Comparison of ENCODE assay signal across 8 cellular contexts in the genomic region with DNA sequence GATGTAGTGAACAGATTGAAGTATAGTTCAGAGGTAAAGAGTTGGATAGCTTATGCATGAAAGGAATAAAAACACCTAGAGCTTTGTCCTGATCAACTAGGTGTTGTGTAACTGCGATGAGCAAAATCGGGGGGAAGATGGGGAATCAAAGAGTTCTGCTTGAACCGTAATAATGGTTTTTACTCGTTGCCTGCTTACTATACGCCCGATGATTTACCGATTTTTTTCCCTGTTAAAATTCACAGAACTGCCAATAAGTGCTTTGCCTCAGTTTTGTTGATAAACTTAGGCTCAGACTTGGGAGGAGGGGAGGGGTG. TPM values are rescaled to one million over a fixed set of nuclear protein-coding genes. Genes with fewer than 3 reads are reported as not detected.
DNase-seq lines count a peak whose midpoint lies in the region; ATAC-seq and TF ChIP-seq lines count a peak whose summit lies in the region.

No MANE protein-coding gene starts in this region.

- intact Hi-C loops in activated CD4-positive, alpha-beta T cell treated with anti-CD3 and anti-CD28 coated beads for 36 hours (cut with DNase I, micrococcal nuclease), result loop anchor here (1.0 to 5.0 kb wide), 12 partner anchors 45 to 983 kb away; partner anchors contain the start of genes EIF4A2 (in 2 of the 2), ETV5 (in 2 of the 2), RFC4 (in 2 of the 2) and RPL39L (in 1 of the 2)
- intact Hi-C loops in posterior cingulate gyrus (cut with DNase I), result loop anchor here (5.0 kb wide), 2 partner anchors 48 to 218 kb away; no protein-coding TSS in a partner anchor

- no peak for ATAC-seq in activated CD4-positive, alpha-beta T cell treated with anti-CD3 and anti-CD28 coated beads for 36 hours
- no peak for ATAC-seq in activated naive CD8-positive, alpha-beta T cell treated with anti-CD3 and anti-CD28 coated beads, Interleukin-2, amount 10 ng/mL, durations not matched to agents 7 days and 5 days (ENCODE audit: low read depth)

- no peaks in the 10 kb centered on the region for H3K27me3 Mint-ChIP-seq in activated CD4-positive, alpha-beta T cell treated with anti-CD3 and anti-CD28 coated beads for 36 hours
- H3K27me3 Mint-ChIP-seq in activated naive CD8-positive, alpha-beta T cell treated with anti-CD3 and anti-CD28 coated beads, Interleukin-2, amount 10 ng/mL, durations not matched to agents 7 days and 5 days, result no peaks in the 10 kb centered on the region

- peak overlapping the region; percentile 61 for H3K4me3 ChIP-seq in kidney epithelial cell (ENCODE audit: low read depth, low read length)
- H3K4me3 ChIP-seq in suprapubic skin, result peak overlapping the region; percentile 95

- H3K36me3 Mint-ChIP-seq in activated CD4-positive, alpha-beta T cell treated with anti-CD3 and anti-CD28 coated beads for 36 hours (ENCODE audit: low read depth), result peaks cover 19% of the 10 kb centered on the region
- H3K36me3 Mint-ChIP-seq in activated naive CD8-positive, alpha-beta T cell treated with anti-CD3 and anti-CD28 coated beads, Interleukin-2, amount 10 ng/mL, durations not matched to agents 7 days and 5 days, result peaks cover 8% of the 10 kb centered on the region

- H3K4me1 ChIP-seq in suprapubic skin, result peaks cover 45% of the 10 kb centered on the region

- TF ChIP-seq CTCF in kidney epithelial cell (IDR thresholded peaks at IDR 0.05; ENCODE audit: insufficient read depth, low read length, poor library complexity, severe bottlenecking) (no peak), suprapubic skin (IDR thresholded peaks at IDR 0.05) (no peak)

- no peaks in the 10 kb centered on the region for H3K9me3 Mint-ChIP-seq in activated CD4-positive, alpha-beta T cell treated with anti-CD3 and anti-CD28 coated beads for 36 hours (ENCODE audit: low read depth)
- no peaks in the 10 kb centered on the region for H3K9me3 Mint-ChIP-seq in activated naive CD8-positive, alpha-beta T cell treated with anti-CD3 and anti-CD28 coated beads, Interleukin-2, amount 10 ng/mL, durations not matched to agents 7 days and 5 days

- H3K4me3 Mint-ChIP-seq in activated CD4-positive, alpha-beta T cell treated with anti-CD3 and anti-CD28 coated beads for 36 hours, result peak overlapping the region; percentile 93
- peak overlapping the region; percentile 96 for H3K4me3 Mint-ChIP-seq in activated naive CD8-positive, alpha-beta T cell treated with anti-CD3 and anti-CD28 coated beads, Interleukin-2, amount 10 ng/mL, durations not matched to agents 7 days and 5 days

- DNase-seq in activated CD4-positive, alpha-beta T cell treated with anti-CD3 and anti-CD28 coated beads for 36 hours, result no peak
- DNase-seq in activated CD4-positive, alpha-beta T cell treated with anti-CD3 and anti-CD28 coated beads for 1 hour, result no peak
- no peak for DNase-seq in activated naive CD8-positive, alpha-beta T cell treated with anti-CD3 and anti-CD28 coated beads, Interleukin-2, amount 10 ng/mL, durations not matched to agents 7 days and 5 days
- DNase-seq in kidney epithelial cell (ENCODE audit: low read depth), result no peak
- DNase-seq in suprapubic skin (ENCODE audit: low spot score in 2 of 2), result no peak
- no peak for DNase-seq in posterior cingulate gyrus
- DNase-seq in NCI-H2029 treated with DMSO at 0.1 percent for 48 hours (lab: John Stamatoyannopoulos, UW), result no peak
- no peak for DNase-seq in NCI-H146 (lab: John Stamatoyannopoulos, UW)

- no peaks in the 10 kb centered on the region for H3K9me3 ChIP-seq in suprapubic skin

- H3K4me1 Mint-ChIP-seq in activated CD4-positive, alpha-beta T cell treated with anti-CD3 and anti-CD28 coated beads for 36 hours, result peaks cover 51% of the 10 kb centered on the region
- peaks cover 33% of the 10 kb centered on the region for H3K4me1 Mint-ChIP-seq in activated naive CD8-positive, alpha-beta T cell treated with anti-CD3 and anti-CD28 coated beads, Interleukin-2, amount 10 ng/mL, durations not matched to agents 7 days and 5 days

- H3K36me3 ChIP-seq in kidney epithelial cell (ENCODE audit: control insufficient read depth, insufficient read depth, low read length) (no peaks in the 10 kb centered on the region), suprapubic skin (peaks cover 12% of the 10 kb centered on the region)

- H3K27ac ChIP-seq in suprapubic skin, result no peak overlapping the region

- no peak for TF ChIP-seq POLR2A in suprapubic skin (IDR thresholded peaks at IDR 0.05)

- H3K27me3 ChIP-seq in kidney epithelial cell (ENCODE audit: control insufficient read depth, insufficient read depth, low read length), result no peaks in the 10 kb centered on the region
- no peaks in the 10 kb centered on the region for H3K27me3 ChIP-seq in suprapubic skin

- WGBS in suprapubic skin, result 10% methylated on average over 7 of the region's 7 CpGs

- POLR2A ChIA-PET in activated CD4-positive, alpha-beta T cell treated with anti-CD3 and anti-CD28 coated beads for 36 hours (lab: Charles Lee), result interaction anchor here (0.7 to 2.1 kb wide), 10 partner anchors 18 to 632 kb away, joined by 3 to 36 read pairs (median 3); partner anchors contain the start of genes EIF4A2 and TRA2B
- POLR2A ChIA-PET in activated naive CD8-positive, alpha-beta T cell treated with anti-CD3 and anti-CD28 coated beads, Interleukin-2, amount 10 ng/mL, durations not matched to agents 7 days and 5 days (lab: Charles Lee), result interaction anchor here (0.9 to 5.4 kb wide), 13 partner anchors 14 to 637 kb away, joined by 3 to 50 read pairs (median 5); partner anchors contain the start of genes EIF4A2 and TRA2B

- CTCF ChIA-PET in activated CD4-positive, alpha-beta T cell treated with anti-CD3 and anti-CD28 coated beads for 36 hours (lab: Charles Lee), result interaction anchor here (0.7 to 3.1 kb wide), 6 partner anchors 21 to 626 kb away, joined by 3 to 9 read pairs (median 4); no protein-coding TSS in a partner anchor

- H3K27ac Mint-ChIP-seq in activated CD4-positive, alpha-beta T cell treated with anti-CD3 and anti-CD28 coated beads for 36 hours, result peak overlapping the region; percentile 95
- H3K27ac Mint-ChIP-seq in activated naive CD8-positive, alpha-beta T cell treated with anti-CD3 and anti-CD28 coated beads, Interleukin-2, amount 10 ng/mL, durations not matched to agents 7 days and 5 days, result peak overlapping the region; percentile 99

- TF ChIP-seq EP300 in suprapubic skin (IDR thresholded peaks at IDR 0.05), result no peak

RNA-seq across cellular contexts. Expression of gene DNAJB11, which starts 0.8 kb away (rescaled TPM):
- total RNA-seq in activated CD4-positive, alpha-beta T cell treated with anti-CD3 and anti-CD28 coated beads for 36 hours, result 10 to 100 TPM; 30.9 to 36.6 TPM
- total RNA-seq in activated naive CD8-positive, alpha-beta T cell treated with anti-CD3 and anti-CD28 coated beads, Interleukin-2, amount 10 ng/mL, durations not matched to agents 7 days and 5 days, result 10 to 100 TPM; 37.0 to 41.2 TPM
- 83.2 and 93.5 TPM in 2 replicates for total RNA-seq in kidney epithelial cell
- 10 to 100 TPM; 30.3 to 35.9 (median 30.9) TPM for total RNA-seq in suprapubic skin

RNA-seq across cellular contexts. Expression of gene TBCCD1, which starts 2.6 kb away (rescaled TPM):
- total RNA-seq in activated CD4-positive, alpha-beta T cell treated with anti-CD3 and anti-CD28 coated beads for 36 hours, result 10 to 100 TPM; 10.5 to 11.4 TPM
- 10 to 100 TPM; 15.2 to 17.4 TPM for total RNA-seq in activated naive CD8-positive, alpha-beta T cell treated with anti-CD3 and anti-CD28 coated beads, Interleukin-2, amount 10 ng/mL, durations not matched to agents 7 days and 5 days
- total RNA-seq in kidney epithelial cell, result 10.3 and 16.1 TPM in 2 replicates
- 10 to 100 TPM; 16.6 to 19.8 (median 17.6) TPM for total RNA-seq in suprapubic skin

RNA-seq across cellular contexts. Expression of gene CRYGS, which starts 25.6 kb away (rescaled TPM):
- 1 to 10 TPM; 1.6 to 1.7 TPM for total RNA-seq in activated CD4-positive, alpha-beta T cell treated with anti-CD3 and anti-CD28 coated beads for 36 hours
- 1 to 10 TPM; 4.5 to 6.7 TPM for total RNA-seq in activated naive CD8-positive, alpha-beta T cell treated with anti-CD3 and anti-CD28 coated beads, Interleukin-2, amount 10 ng/mL, durations not matched to agents 7 days and 5 days
- total RNA-seq in kidney epithelial cell (1.8 and 2.7 TPM in 2 replicates), suprapubic skin (1 to 10 TPM; 2.2 to 6.7 (median 3.6) TPM)

RNA-seq across cellular contexts. Expression of gene AHSG, which starts 43.1 kb away (rescaled TPM):
- total RNA-seq in activated CD4-positive, alpha-beta T cell treated with anti-CD3 and anti-CD28 coated beads for 36 hours, result not detected
- not detected for total RNA-seq in activated naive CD8-positive, alpha-beta T cell treated with anti-CD3 and anti-CD28 coated beads, Interleukin-2, amount 10 ng/mL, durations not matched to agents 7 days and 5 days
- not detected in 2 replicates for total RNA-seq in kidney epithelial cell
- total RNA-seq in suprapubic skin, result under 1 TPM in 2 of 4 donors, not detected in 2; 0.30 to 0.97 TPM
